8 cellular contexts compared by ENCODE assay signal in the genomic region with DNA sequence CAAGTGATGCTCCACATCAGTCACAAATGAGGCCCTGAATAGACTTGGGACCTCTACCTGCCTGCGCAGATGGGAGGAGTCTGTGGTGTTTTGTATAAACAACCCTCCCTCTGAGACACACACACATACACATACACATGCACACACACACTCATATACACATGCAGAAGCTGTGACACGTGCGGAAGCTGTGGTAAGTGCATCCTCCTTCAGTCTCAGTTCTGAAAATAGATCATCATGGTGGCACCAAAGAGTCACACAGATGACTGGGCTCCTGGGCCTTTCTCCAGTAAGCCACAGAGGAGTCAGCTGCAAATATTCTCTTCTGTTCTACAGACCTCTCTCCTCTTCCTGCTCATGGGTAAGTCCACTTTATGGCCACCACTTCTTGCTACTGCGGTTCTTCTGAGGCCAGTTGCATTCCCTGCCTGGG.
DNase-seq lines count a peak whose midpoint lies in the region; ATAC-seq lines count a peak whose summit lies in the region.

A gene with protein sequence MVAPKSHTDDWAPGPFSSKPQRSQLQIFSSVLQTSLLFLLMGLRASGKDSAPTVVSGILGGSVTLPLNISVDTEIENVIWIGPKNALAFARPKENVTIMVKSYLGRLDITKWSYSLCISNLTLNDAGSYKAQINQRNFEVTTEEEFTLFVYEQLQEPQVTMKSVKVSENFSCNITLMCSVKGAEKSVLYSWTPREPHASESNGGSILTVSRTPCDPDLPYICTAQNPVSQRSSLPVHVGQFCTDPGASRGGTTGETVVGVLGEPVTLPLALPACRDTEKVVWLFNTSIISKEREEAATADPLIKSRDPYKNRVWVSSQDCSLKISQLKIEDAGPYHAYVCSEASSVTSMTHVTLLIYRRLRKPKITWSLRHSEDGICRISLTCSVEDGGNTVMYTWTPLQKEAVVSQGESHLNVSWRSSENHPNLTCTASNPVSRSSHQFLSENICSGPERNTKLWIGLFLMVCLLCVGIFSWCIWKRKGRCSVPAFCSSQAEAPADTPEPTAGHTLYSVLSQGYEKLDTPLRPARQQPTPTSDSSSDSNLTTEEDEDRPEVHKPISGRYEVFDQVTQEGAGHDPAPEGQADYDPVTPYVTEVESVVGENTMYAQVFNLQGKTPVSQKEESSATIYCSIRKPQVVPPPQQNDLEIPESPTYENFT (plus strand): TSS at position 224 of the 433 bp plus-strand sequence. CDS start 14 bp downstream, at position 238.

- H3K36me3 Mint-ChIP-seq in activated naive CD8-positive, alpha-beta T cell treated with anti-CD3 and anti-CD28 coated beads, Interleukin-2, amount 50 U/mL, for 24 hours (ENCODE audit: low read depth) = no peaks in the 10 kb centered on the region

- no peaks in the 10 kb centered on the region for H3K27me3 Mint-ChIP-seq in activated naive CD8-positive, alpha-beta T cell treated with anti-CD3 and anti-CD28 coated beads, Interleukin-2, amount 50 U/mL, for 24 hours

- ATAC-seq in GM18508 (IDR thresholded peaks at IDR 0.05; ENCODE audit: insufficient read depth, unreplicated experiment) (peak; percentile 52), HG02798 (IDR thresholded peaks at IDR 0.05; ENCODE audit: poor library complexity, unreplicated experiment) (peak; percentile 81)
- ATAC-seq in activated naive CD8-positive, alpha-beta T cell treated with anti-CD3 and anti-CD28 coated beads, Interleukin-2, amount 50 U/mL, for 24 hours = peak; percentile 87

- H3K9me3 Mint-ChIP-seq in activated naive CD8-positive, alpha-beta T cell treated with anti-CD3 and anti-CD28 coated beads, Interleukin-2, amount 50 U/mL, for 24 hours = no peaks in the 10 kb centered on the region

- H3K4me1 Mint-ChIP-seq in activated naive CD8-positive, alpha-beta T cell treated with anti-CD3 and anti-CD28 coated beads, Interleukin-2, amount 50 U/mL, for 24 hours = peaks cover 58% of the 10 kb centered on the region

- peak within 1 kb of the TSS; percentile 90 for H3K27ac Mint-ChIP-seq in activated naive CD8-positive, alpha-beta T cell treated with anti-CD3 and anti-CD28 coated beads, Interleukin-2, amount 50 U/mL, for 24 hours

- peak; percentile 88 for DNase-seq in SIG-M5 treated with dmso at 0.1 percent for 504 hours (lab: John Stamatoyannopoulos, UW; ENCODE audit: unreplicated experiment)
- DNase-seq in activated naive CD8-positive, alpha-beta T cell treated with anti-CD3 and anti-CD28 coated beads, Interleukin-2, amount 50 U/mL, for 24 hours = peak; percentile 68
- DNase-seq in stimulated activated CD8-positive, alpha-beta memory T cell treated with anti-CD3 and anti-CD28 coated beads, Interleukin-12 subunit alpha, Interleukin-12 subunit beta, amount 100 ng/mL, for 4 hours (ENCODE audit: low read depth) = peak; percentile 58
- DNase-seq in NCI-H774 (lab: John Stamatoyannopoulos, UW) = no peak
- DNase-seq in HuH-7 (ENCODE audit: low spot score) = no peak
- no peak for DNase-seq in cerebellar cortex (ENCODE audit: low spot score)

- peak within 1 kb of the TSS; percentile 84 for H3K4me3 Mint-ChIP-seq in activated naive CD8-positive, alpha-beta T cell treated with anti-CD3 and anti-CD28 coated beads, Interleukin-2, amount 50 U/mL, for 24 hours

Comparison
In these comparisons a context has a peak if more than half of its experiments do, and no peak if none do; other contexts are left out.
1. DNase-seq: peak in SIG-M5 treated with dmso at 0.1 percent for 504 hours (single experiment), activated naive CD8-positive, alpha-beta T cell treated with anti-CD3 and anti-CD28 coated beads, Interleukin-2, amount 50 U/mL, for 24 hours (single experiment) and stimulated activated CD8-positive, alpha-beta memory T cell treated with anti-CD3 and anti-CD28 coated beads, Interleukin-12 subunit alpha, Interleukin-12 subunit beta, amount 100 ng/mL, for 4 hours (single experiment); none in NCI-H774 (single experiment), HuH-7 (single experiment) and cerebellar cortex (single experiment).
2. Peak in every context shown above with its lines, with median percentiles within 50 percentile points of each other: ATAC-seq.